Comparison of ENCODE assay signal across 8 cellular contexts in genomic region chr10:133318494-133319127, GRCh38.
DNase-seq lines count a peak whose midpoint lies in the region; ATAC-seq and TF ChIP-seq lines count a peak whose summit lies in the region.

No MANE protein-coding gene starts in this region.

- peaks cover 0 to 9% of the 10 kb centered on the region in 2 donors for H3K27me3 Mint-ChIP-seq in effector memory CD8-positive, alpha-beta T cell

- DNase-seq in NCI-H510A treated with DMSO at 0.1 percent for 48 hours (lab: John Stamatoyannopoulos, UW) (peak; percentile 62), midbrain (lab: John Stamatoyannopoulos, UW) (peak; percentile 36), globus pallidus (ENCODE audit: low spot score) (no peak)
- peak; percentile 78 to 82 for DNase-seq in activated CD4-positive, alpha-beta T cell treated with anti-CD3 and anti-CD28 coated beads, Interleukin-2, amount 50 U/mL, for 48 hours
- DNase-seq in effector memory CD8-positive, alpha-beta T cell = peak; percentile 64 to 71 (median 70)
- peak; percentile 73 to 89 for DNase-seq in stimulated activated effector memory CD8-positive, alpha-beta T cell treated with anti-CD3 and anti-CD28 coated beads, Interleukin-12 subunit alpha, Interleukin-12 subunit beta, amount 100 ng/mL, for 72 hours (ENCODE audit: low spot score in 2 of 2)

- no peak overlapping the region for H3K27ac Mint-ChIP-seq in effector memory CD8-positive, alpha-beta T cell
- H3K27ac Mint-ChIP-seq in stimulated activated effector memory CD8-positive, alpha-beta T cell treated with anti-CD3 and anti-CD28 coated beads, Interleukin-12 subunit alpha, Interleukin-12 subunit beta, amount 100 ng/mL, for 72 hours = no peak overlapping the region

- ATAC-seq in HG02885 (IDR thresholded peaks at IDR 0.05; ENCODE audit: poor library complexity, unreplicated experiment) = peak; percentile 76
- peak; percentile 96 for ATAC-seq in effector memory CD8-positive, alpha-beta T cell (replicated peaks)
- ATAC-seq in stimulated activated effector memory CD8-positive, alpha-beta T cell treated with anti-CD3 and anti-CD28 coated beads, Interleukin-12 subunit alpha, Interleukin-12 subunit beta, amount 100 ng/mL, for 72 hours = peak; percentile 97

- H3K4me3 ChIP-seq in GM12875 (ENCODE audit: low read depth, low read length) = peak overlapping the region; percentile 34

- peaks cover 4% of the 10 kb centered on the region for H3K36me3 Mint-ChIP-seq in effector memory CD8-positive, alpha-beta T cell (ENCODE audit: insufficient read depth)
- peaks cover 8% of the 10 kb centered on the region for H3K36me3 Mint-ChIP-seq in stimulated activated effector memory CD8-positive, alpha-beta T cell treated with anti-CD3 and anti-CD28 coated beads, Interleukin-12 subunit alpha, Interleukin-12 subunit beta, amount 100 ng/mL, for 72 hours

- peaks cover 5 to 6% of the 10 kb centered on the region in 2 donors for H3K4me1 Mint-ChIP-seq in effector memory CD8-positive, alpha-beta T cell (ENCODE audit: low read depth in 2 of 2)
- H3K4me1 Mint-ChIP-seq in stimulated activated effector memory CD8-positive, alpha-beta T cell treated with anti-CD3 and anti-CD28 coated beads, Interleukin-12 subunit alpha, Interleukin-12 subunit beta, amount 100 ng/mL, for 72 hours = peaks cover 20% of the 10 kb centered on the region

- peak overlapping the region; percentile 40 to 41 for H3K4me3 Mint-ChIP-seq in effector memory CD8-positive, alpha-beta T cell
- peak overlapping the region; percentile 39 for H3K4me3 Mint-ChIP-seq in stimulated activated effector memory CD8-positive, alpha-beta T cell treated with anti-CD3 and anti-CD28 coated beads, Interleukin-12 subunit alpha, Interleukin-12 subunit beta, amount 100 ng/mL, for 72 hours

- H3K9me3 Mint-ChIP-seq in effector memory CD8-positive, alpha-beta T cell = no peaks in the 10 kb centered on the region
- H3K9me3 Mint-ChIP-seq in stimulated activated effector memory CD8-positive, alpha-beta T cell treated with anti-CD3 and anti-CD28 coated beads, Interleukin-12 subunit alpha, Interleukin-12 subunit beta, amount 100 ng/mL, for 72 hours = no peaks in the 10 kb centered on the region

- peak; percentile 79 for TF ChIP-seq CTCF in GM12875 (IDR thresholded peaks at IDR 0.05; ENCODE audit: borderline replicate concordance, insufficient read depth, low read depth, low read length)
